Comparison of ENCODE assay signal across 9 cellular contexts in the genomic region with DNA sequence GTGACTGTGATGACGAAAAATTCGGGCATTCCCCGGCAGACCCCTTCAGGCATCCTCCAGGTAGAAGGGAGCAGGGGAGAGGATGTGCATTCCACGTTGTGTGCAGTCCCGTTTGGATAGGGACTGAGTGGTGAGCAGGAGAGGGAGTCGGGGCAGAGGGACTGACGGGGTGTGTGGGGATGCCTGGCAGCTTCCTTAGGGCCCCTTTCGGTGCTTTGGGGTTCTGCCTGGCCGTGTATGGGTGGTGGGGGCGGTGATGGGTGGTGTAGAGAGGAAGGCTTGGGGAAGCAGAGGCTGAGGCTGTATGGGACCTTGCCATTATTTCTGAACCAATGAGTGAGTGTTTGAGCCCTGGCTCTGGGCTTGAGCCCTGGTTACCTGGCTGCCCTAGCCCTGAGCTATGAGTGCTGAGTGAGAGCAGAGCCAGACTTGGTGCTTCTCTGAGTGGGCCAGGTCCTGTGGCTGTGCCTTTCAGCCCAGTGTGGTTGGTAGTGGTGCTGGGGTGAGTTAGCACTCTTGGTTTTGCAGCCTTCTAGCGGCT. TPM values are rescaled to one million over a fixed set of nuclear protein-coding genes. Genes with fewer than 3 reads are reported as not detected.
DNase-seq lines count a peak whose midpoint lies in the region; ATAC-seq and TF ChIP-seq lines count a peak whose summit lies in the region.
"Had no signal": no experiment of that assay in that cellular context is flagged by ENCODE, and none has a peak within 500 bp of the region (broad histone marks: within the 10 kb centered on the region; RNA-seq: fewer than 3 reads in every experiment).

No MANE protein-coding gene starts in this region.

- peaks cover 15% of the 10 kb centered on the region for H3K79me1 ChIP-seq in mesendoderm (ENCODE audit: low read length)

- H2BK120ac ChIP-seq in mesendoderm (ENCODE audit: low read depth, low read length) = no peak overlapping the region

- TF ChIP-seq CTCF in Calu3 (IDR thresholded peaks at IDR 0.05; ENCODE audit: unreplicated experiment) (no peak), astrocyte of the spinal cord (IDR thresholded peaks at IDR 0.05; ENCODE audit: low read depth, low read length) (no peak), upper lobe of right lung (IDR thresholded peaks at IDR 0.05) (no peak)

- peaks cover 45% of the 10 kb centered on the region for H3K36me3 Mint-ChIP-seq in Calu3 (ENCODE audit: insufficient read depth, unreplicated experiment)

- no peaks in the 10 kb centered on the region for H3K9me2 ChIP-seq in Karpas-422 (replicated peaks; ENCODE audit: insufficient read depth, low read length)

- H3K4me1 ChIP-seq in Karpas-422 (ENCODE audit: low read length) = peaks cover 38% of the 10 kb centered on the region
- H3K4me1 ChIP-seq in mesendoderm (ENCODE audit: control insufficient read depth, low read depth, low read length) = peaks cover 10% of the 10 kb centered on the region
- peaks cover 26% of the 10 kb centered on the region for H3K4me1 ChIP-seq in upper lobe of right lung

- peak overlapping the region; percentile 51 for H3K23ac ChIP-seq in mesendoderm (ENCODE audit: low read length)

- H2BK5ac ChIP-seq in mesendoderm (ENCODE audit: low read length) = no peak overlapping the region

- H3K4me3 Mint-ChIP-seq in Calu3 (ENCODE audit: low read depth, unreplicated experiment) = peak overlapping the region; percentile 73

- H3K79me2 ChIP-seq in Karpas-422 (ENCODE audit: low read length) = peaks cover 26% of the 10 kb centered on the region
- H3K79me2 ChIP-seq in mesendoderm (ENCODE audit: control insufficient read depth, insufficient read depth, low read length) = peaks cover 12% of the 10 kb centered on the region

- H3K9me3 Mint-ChIP-seq in Calu3 (ENCODE audit: low read depth, unreplicated experiment) = no peaks in the 10 kb centered on the region

- BruUV-seq in Calu3 (replicated peaks; lab: Mats Ljungman, UMichigan) = no TSS peak

- H3K9ac ChIP-seq in Karpas-422 (ENCODE audit: low read length) = peak overlapping the region; percentile 97
- peak overlapping the region; percentile 97 for H3K9ac ChIP-seq in mesendoderm (ENCODE audit: low read length)

- H3K27ac ChIP-seq in Karpas-422 (ENCODE audit: low read length) (peak overlapping the region; percentile 89), mesendoderm (ENCODE audit: low read depth, low read length) (no peak overlapping the region), upper lobe of right lung (peak overlapping the region; percentile 96)

- no peaks in the 10 kb centered on the region for H4K20me1 ChIP-seq in Karpas-422 (ENCODE audit: insufficient read depth, low read depth, low read length)

- CTCF ChIA-PET in Calu3 (lab: Charles Lee) = interaction anchor here (0.7 to 1.4 kb wide), 2 partner anchors 206 to 210 kb away, joined by 3 read pairs; no protein-coding TSS in a partner anchor

- no peak overlapping the region for H2AK5ac ChIP-seq in mesendoderm (ENCODE audit: low read length)

- H4K8ac ChIP-seq in mesendoderm (ENCODE audit: low read depth, low read length) = no peak overlapping the region

- no peak overlapping the region for H4K5ac ChIP-seq in mesendoderm (ENCODE audit: low read length)

- H3K4me3 ChIP-seq in Karpas-422 (ENCODE audit: low read length) (peak overlapping the region; percentile 99), astrocyte of the spinal cord (ENCODE audit: low read depth, low read length) (peak overlapping the region; percentile 73), mesendoderm (ENCODE audit: low read length) (peak overlapping the region; percentile 75), upper lobe of right lung (peak overlapping the region; percentile 85)

- WGBS in mesendoderm (ENCODE audit: extremely low coverage, insufficient coverage, low lambda C conversion rate) = no CpG with 5 or more reads among the region's 11 CpGs

- DNase-seq in Calu3 = no peak
- peak; percentile 80 for DNase-seq in Karpas-422
- no peak for DNase-seq in astrocyte of the spinal cord (ENCODE audit: low read depth, low spot score)
- DNase-seq in mesendoderm = peak; percentile 26
- DNase-seq in upper lobe of right lung = no peak
- no peak for DNase-seq in NCI-H2171 treated with DMSO at 0.1 percent for 48 hours (lab: John Stamatoyannopoulos, UW)

- H3K4ac ChIP-seq in mesendoderm (ENCODE audit: low read depth, low read length) = peak overlapping the region; percentile 99

- H3K4me1 Mint-ChIP-seq in Calu3 (ENCODE audit: low read depth, unreplicated experiment) = peaks cover 20% of the 10 kb centered on the region

- H2BK15ac ChIP-seq in mesendoderm (replicated peaks; ENCODE audit: low read depth) = no peak overlapping the region

- H3K27ac Mint-ChIP-seq in Calu3 (ENCODE audit: unreplicated experiment) = peak overlapping the region; percentile 70

- H3K56ac ChIP-seq in mesendoderm (ENCODE audit: low read length) = peak overlapping the region; percentile 93

- H3K27me3 Mint-ChIP-seq in Calu3 (ENCODE audit: unreplicated experiment) = no peaks in the 10 kb centered on the region

- H3K27me3 ChIP-seq in Karpas-422 (ENCODE audit: low read length) (no peaks in the 10 kb centered on the region), mesendoderm (ENCODE audit: insufficient read depth, low read length, poor library complexity) (no peaks in the 10 kb centered on the region), upper lobe of right lung (no peaks in the 10 kb centered on the region)

- H3K4me2 ChIP-seq in Karpas-422 (ENCODE audit: low read depth, low read length, poor library complexity, severe bottlenecking) (peak overlapping the region; percentile 100), mesendoderm (ENCODE audit: low read length) (peak overlapping the region; percentile 91)

- H3K36me3 ChIP-seq in Karpas-422 (ENCODE audit: insufficient read depth, low read length) = peaks cover 6% of the 10 kb centered on the region; the same call in 1 of the 2 replicates
- peaks cover 12% of the 10 kb centered on the region for H3K36me3 ChIP-seq in mesendoderm (ENCODE audit: control insufficient read depth, insufficient read depth, low read length)
- H3K36me3 ChIP-seq in upper lobe of right lung = peaks cover 26% of the 10 kb centered on the region

- peak overlapping the region; percentile 96 for H3K18ac ChIP-seq in mesendoderm (ENCODE audit: low read length)

- H3K9me3 ChIP-seq in Karpas-422 (ENCODE audit: low read length) (no peaks in the 10 kb centered on the region), upper lobe of right lung (no peaks in the 10 kb centered on the region)

- no peak overlapping the region for H2AFZ ChIP-seq in Karpas-422 (ENCODE audit: low read length)

- in situ Hi-C loops in astrocyte of the spinal cord (cut with HindIII; ENCODE audit: low sequenced_read_pairs) = no loop called here

- ATAC-seq in upper lobe of right lung (no peak), GM21367 (IDR thresholded peaks at IDR 0.05; ENCODE audit: unreplicated experiment) (no peak), GM18519 (IDR thresholded peaks at IDR 0.05; ENCODE audit: low FRiP score, unreplicated experiment) (no peak)

- intact Hi-C loops in Calu3 (cut with micrococcal nuclease; ENCODE audit: unreplicated experiment) = loop anchor here (10.0 kb wide), 1 partner anchor 189 kb away; no protein-coding TSS in a partner anchor
- intact Hi-C loops in upper lobe of right lung (cut with DNase I) = no loop called here

RNA-seq across cellular contexts. Expression of gene INPPL1, which starts 0.9 kb away (rescaled TPM):
- total RNA-seq in Calu3 (2022) (203 and 221 TPM in 2 replicates), upper lobe of right lung (146 TPM)
- total RNA-seq in Karpas-422 (2014; rRNA removed; shearing (Covaris generic); ENCODE audit: low replicate concordance) = 73.6 and 83.9 TPM in 2 replicates
- 59.0 TPM for polyA plus RNA-seq in mesendoderm (2013, experiment 1 of 2)
- polyA plus RNA-seq in mesendoderm (2013, experiment 2 of 2) = 57.6 TPM

RNA-seq across cellular contexts. Expression of gene FOLR2, which starts 8.9 kb away (rescaled TPM):
- not detected in 2 replicates for total RNA-seq in Calu3 (2022)
- total RNA-seq in Karpas-422 (2014; rRNA removed; shearing (Covaris generic); ENCODE audit: low replicate concordance) = 9.4 and 16.0 TPM in 2 replicates
- polyA plus RNA-seq in mesendoderm (2013, experiment 1 of 2) = not detected
- not detected for polyA plus RNA-seq in mesendoderm (2013, experiment 2 of 2)
- total RNA-seq in upper lobe of right lung = 22.8 TPM
- total RNA-seq: NCI-H460 had no signal

RNA-seq across cellular contexts. Expression of gene PHOX2A, which starts 18.5 kb away (rescaled TPM):
- total RNA-seq in Calu3 (2022) (not detected in 2 replicates), upper lobe of right lung (not detected)
- total RNA-seq in Karpas-422 (2014; rRNA removed; shearing (Covaris generic); ENCODE audit: low replicate concordance) = not detected in 2 replicates
- polyA plus RNA-seq in mesendoderm (2013, experiment 1 of 2) = 0.17 TPM
- polyA plus RNA-seq in mesendoderm (2013, experiment 2 of 2) = 0.15 TPM
- total RNA-seq: NCI-H460 had no signal

RNA-seq across cellular contexts. Expression of gene FOLR1, which starts 33.5 kb away (rescaled TPM):
- total RNA-seq in Calu3 (2022) (2.6 and 2.7 TPM in 2 replicates), upper lobe of right lung (163 TPM)
- total RNA-seq in Karpas-422 (2014; rRNA removed; shearing (Covaris generic); ENCODE audit: low replicate concordance) = not detected in 2 replicates
- polyA plus RNA-seq in mesendoderm (2013, experiment 1 of 2) = 1.2 TPM
- 1.3 TPM for polyA plus RNA-seq in mesendoderm (2013, experiment 2 of 2)
- total RNA-seq: NCI-H460 had no signal

Comparison
In these comparisons a context has a peak if more than half of its experiments do, and no peak if none do; other contexts are left out.
1. DNase-seq: peak in Karpas-422 (single experiment) and mesendoderm (single experiment); none in Calu3 (single experiment), astrocyte of the spinal cord (single experiment), upper lobe of right lung (single experiment) and NCI-H2171 treated with DMSO at 0.1 percent for 48 hours (single experiment).
2. RNA of gene FOLR2, which starts 8.9 kb away (total RNA-seq): 22.8 TPM in upper lobe of right lung (single experiment) and 9.4 to 16.0 TPM in Karpas-422; not detected in Calu3; every median in the first group is over 10 times any median in the second.
3. Peak in every context shown above with its lines, with median percentiles within 50 percentile points of each other: H3K4me3 ChIP-seq.